1 cellular context compared by ENCODE assay signal in the genomic region with DNA sequence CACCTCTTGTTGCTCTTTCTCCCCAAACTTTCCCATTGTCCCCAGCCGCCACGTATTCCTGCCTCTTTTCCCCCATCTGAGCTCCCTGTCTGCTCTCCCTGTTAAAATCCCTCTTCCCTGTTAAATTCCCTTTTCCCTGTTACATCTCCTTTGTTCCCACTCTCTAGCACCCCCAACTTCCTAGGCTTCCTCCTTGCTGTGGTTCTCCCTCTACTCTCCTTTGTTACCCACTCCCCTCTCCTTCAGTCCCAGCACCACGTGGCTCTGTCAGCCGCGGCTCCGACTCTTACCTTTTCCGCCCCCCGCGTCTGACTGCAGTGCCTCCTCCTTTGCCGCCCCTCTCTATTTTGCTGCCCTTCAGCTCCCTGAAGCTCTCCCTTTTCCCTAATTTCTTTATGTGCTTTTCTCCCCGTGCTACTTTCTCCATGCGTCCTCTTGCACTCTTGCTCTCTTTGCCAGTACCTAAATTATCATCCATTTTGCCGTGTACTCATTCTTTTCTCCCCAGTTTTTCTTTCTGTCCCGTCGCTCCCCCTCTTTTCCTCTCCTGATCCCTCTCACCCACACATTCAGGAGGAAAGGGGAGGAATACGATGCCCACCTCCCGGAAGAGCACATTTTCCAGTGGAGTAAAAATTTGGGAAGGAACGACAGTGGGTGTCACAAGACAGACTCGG.
TF ChIP-seq lines count a peak whose summit lies in the region.

No MANE protein-coding gene starts in this region.

TF ChIP-seq in K562, 482 proteins besides CTCF, POLR2A, EP300 and RAD21 (continues in another document):
- TF ChIP-seq NEUROD1 (IDR thresholded peaks at IDR 0.05; ENCODE audit: borderline replicate concordance, low read depth, low read length, partially characterized antibody): no peak
- no peak for TF ChIP-seq MAFK (IDR thresholded peaks at IDR 0.05; ENCODE audit: low read length)
- no peak for TF ChIP-seq SLC30A9 (CRISPR knock-in tag; IDR thresholded peaks at IDR 0.05)
- TF ChIP-seq TRIM28 (IDR thresholded peaks at IDR 0.05): no peak
- TF ChIP-seq, protein P1, sequence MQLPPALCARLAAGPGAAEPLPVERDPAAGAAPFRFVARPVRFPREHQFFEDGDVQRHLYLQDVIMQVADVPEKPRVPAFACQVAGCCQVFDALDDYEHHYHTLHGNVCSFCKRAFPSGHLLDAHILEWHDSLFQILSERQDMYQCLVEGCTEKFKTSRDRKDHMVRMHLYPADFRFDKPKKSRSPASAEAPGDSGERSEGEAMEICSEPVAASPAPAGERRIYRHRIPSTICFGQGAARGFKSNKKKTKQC (CRISPR knock-in tag; IDR thresholded peaks at IDR 0.05): no peak
- TF ChIP-seq MIER1 (IDR thresholded peaks at IDR 0.05; ENCODE audit: low read depth): peak; percentile 18; the same call in 1 of the 2 replicates
- TF ChIP-seq, protein P2, sequence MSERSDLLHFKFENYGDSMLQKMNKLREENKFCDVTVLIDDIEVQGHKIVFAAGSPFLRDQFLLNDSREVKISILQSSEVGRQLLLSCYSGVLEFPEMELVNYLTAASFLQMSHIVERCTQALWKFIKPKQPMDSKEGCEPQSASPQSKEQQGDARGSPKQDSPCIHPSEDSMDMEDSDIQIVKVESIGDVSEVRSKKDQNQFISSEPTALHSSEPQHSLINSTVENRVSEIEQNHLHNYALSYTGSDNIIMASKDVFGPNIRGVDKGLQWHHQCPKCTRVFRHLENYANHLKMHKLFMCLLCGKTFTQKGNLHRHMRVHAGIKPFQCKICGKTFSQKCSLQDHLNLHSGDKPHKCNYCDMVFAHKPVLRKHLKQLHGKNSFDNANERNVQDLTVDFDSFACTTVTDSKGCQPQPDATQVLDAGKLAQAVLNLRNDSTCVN (CRISPR knock-in tag; IDR thresholded peaks at IDR 0.05): peak; percentile 80; the same call in 1 of the 2 replicates
- TF ChIP-seq, protein P3, sequence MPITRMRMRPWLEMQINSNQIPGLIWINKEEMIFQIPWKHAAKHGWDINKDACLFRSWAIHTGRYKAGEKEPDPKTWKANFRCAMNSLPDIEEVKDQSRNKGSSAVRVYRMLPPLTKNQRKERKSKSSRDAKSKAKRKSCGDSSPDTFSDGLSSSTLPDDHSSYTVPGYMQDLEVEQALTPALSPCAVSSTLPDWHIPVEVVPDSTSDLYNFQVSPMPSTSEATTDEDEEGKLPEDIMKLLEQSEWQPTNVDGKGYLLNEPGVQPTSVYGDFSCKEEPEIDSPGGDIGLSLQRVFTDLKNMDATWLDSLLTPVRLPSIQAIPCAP (CRISPR knock-in tag; IDR thresholded peaks at IDR 0.05; ENCODE audit: borderline replicate concordance): no peak
- TF ChIP-seq CREB1 (IDR thresholded peaks at IDR 0.05): no peak
- TF ChIP-seq CREB1 (CRISPR knock-in tag; IDR thresholded peaks at IDR 0.05): no peak
- TF ChIP-seq ZKSCAN3 (CRISPR knock-in tag; IDR thresholded peaks at IDR 0.05): no peak
- no peak for TF ChIP-seq ZNF76 (CRISPR knock-in tag; IDR thresholded peaks at IDR 0.05; ENCODE audit: borderline replicate concordance)
- TF ChIP-seq, protein P4, sequence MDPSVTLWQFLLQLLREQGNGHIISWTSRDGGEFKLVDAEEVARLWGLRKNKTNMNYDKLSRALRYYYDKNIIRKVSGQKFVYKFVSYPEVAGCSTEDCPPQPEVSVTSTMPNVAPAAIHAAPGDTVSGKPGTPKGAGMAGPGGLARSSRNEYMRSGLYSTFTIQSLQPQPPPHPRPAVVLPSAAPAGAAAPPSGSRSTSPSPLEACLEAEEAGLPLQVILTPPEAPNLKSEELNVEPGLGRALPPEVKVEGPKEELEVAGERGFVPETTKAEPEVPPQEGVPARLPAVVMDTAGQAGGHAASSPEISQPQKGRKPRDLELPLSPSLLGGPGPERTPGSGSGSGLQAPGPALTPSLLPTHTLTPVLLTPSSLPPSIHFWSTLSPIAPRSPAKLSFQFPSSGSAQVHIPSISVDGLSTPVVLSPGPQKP (CRISPR knock-in tag; IDR thresholded peaks at IDR 0.05): no peak
- TF ChIP-seq, protein P5, sequence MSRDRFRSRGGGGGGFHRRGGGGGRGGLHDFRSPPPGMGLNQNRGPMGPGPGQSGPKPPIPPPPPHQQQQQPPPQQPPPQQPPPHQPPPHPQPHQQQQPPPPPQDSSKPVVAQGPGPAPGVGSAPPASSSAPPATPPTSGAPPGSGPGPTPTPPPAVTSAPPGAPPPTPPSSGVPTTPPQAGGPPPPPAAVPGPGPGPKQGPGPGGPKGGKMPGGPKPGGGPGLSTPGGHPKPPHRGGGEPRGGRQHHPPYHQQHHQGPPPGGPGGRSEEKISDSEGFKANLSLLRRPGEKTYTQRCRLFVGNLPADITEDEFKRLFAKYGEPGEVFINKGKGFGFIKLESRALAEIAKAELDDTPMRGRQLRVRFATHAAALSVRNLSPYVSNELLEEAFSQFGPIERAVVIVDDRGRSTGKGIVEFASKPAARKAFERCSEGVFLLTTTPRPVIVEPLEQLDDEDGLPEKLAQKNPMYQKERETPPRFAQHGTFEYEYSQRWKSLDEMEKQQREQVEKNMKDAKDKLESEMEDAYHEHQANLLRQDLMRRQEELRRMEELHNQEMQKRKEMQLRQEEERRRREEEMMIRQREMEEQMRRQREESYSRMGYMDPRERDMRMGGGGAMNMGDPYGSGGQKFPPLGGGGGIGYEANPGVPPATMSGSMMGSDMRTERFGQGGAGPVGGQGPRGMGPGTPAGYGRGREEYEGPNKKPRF (IDR thresholded peaks at IDR 0.05; ENCODE audit: low read depth, low read length): no peak
- TF ChIP-seq KLF1 (tag; IDR thresholded peaks at IDR 0.05): no peak
- no peak for TF ChIP-seq ZNF644 (tag; IDR thresholded peaks at IDR 0.05; ENCODE audit: low read depth)
- TF ChIP-seq, protein P6, sequence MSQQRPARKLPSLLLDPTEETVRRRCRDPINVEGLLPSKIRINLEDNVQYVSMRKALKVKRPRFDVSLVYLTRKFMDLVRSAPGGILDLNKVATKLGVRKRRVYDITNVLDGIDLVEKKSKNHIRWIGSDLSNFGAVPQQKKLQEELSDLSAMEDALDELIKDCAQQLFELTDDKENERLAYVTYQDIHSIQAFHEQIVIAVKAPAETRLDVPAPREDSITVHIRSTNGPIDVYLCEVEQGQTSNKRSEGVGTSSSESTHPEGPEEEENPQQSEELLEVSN (IDR thresholded peaks at IDR 0.05; ENCODE audit: borderline replicate concordance in 1 of 2, extremely low read depth in 1 of 2, insufficient read depth in 1 of 2, insufficient read length in 1 of 2, low read depth in 1 of 2, low read length in 1 of 2, poor library complexity in 1 of 2, severe bottlenecking in 1 of 2): peak; percentile 43 to 62
- no peak for TF ChIP-seq PYGO2 (tag; IDR thresholded peaks at IDR 0.05)
- no peak for TF ChIP-seq CHD2 (IDR thresholded peaks at IDR 0.05; ENCODE audit: low read depth, low read length)
- TF ChIP-seq FUS (optimal IDR thresholded peaks at IDR 0.05; ENCODE audit: low read depth, low read length): no peak
- peak; percentile 81; the same call in 1 of the 2 replicates for TF ChIP-seq HLTF (IDR thresholded peaks at IDR 0.05)
- TF ChIP-seq, protein P7, sequence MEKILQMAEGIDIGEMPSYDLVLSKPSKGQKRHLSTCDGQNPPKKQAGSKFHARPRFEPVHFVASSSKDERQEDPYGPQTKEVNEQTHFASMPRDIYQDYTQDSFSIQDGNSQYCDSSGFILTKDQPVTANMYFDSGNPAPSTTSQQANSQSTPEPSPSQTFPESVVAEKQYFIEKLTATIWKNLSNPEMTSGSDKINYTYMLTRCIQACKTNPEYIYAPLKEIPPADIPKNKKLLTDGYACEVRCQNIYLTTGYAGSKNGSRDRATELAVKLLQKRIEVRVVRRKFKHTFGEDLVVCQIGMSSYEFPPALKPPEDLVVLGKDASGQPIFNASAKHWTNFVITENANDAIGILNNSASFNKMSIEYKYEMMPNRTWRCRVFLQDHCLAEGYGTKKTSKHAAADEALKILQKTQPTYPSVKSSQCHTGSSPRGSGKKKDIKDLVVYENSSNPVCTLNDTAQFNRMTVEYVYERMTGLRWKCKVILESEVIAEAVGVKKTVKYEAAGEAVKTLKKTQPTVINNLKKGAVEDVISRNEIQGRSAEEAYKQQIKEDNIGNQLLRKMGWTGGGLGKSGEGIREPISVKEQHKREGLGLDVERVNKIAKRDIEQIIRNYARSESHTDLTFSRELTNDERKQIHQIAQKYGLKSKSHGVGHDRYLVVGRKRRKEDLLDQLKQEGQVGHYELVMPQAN (IDR thresholded peaks at IDR 0.05; ENCODE audit: borderline replicate concordance): peak; percentile 91
- no peak for TF ChIP-seq HNRNPLL (IDR thresholded peaks at IDR 0.05; ENCODE audit: low read depth, low read length, poor library complexity, severe bottlenecking)
- TF ChIP-seq, protein P8, sequence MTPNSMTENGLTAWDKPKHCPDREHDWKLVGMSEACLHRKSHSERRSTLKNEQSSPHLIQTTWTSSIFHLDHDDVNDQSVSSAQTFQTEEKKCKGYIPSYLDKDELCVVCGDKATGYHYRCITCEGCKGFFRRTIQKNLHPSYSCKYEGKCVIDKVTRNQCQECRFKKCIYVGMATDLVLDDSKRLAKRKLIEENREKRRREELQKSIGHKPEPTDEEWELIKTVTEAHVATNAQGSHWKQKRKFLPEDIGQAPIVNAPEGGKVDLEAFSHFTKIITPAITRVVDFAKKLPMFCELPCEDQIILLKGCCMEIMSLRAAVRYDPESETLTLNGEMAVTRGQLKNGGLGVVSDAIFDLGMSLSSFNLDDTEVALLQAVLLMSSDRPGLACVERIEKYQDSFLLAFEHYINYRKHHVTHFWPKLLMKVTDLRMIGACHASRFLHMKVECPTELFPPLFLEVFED (CRISPR knock-in tag; conservative IDR thresholded peaks at IDR 0.05): peak; percentile 89
- no peak for TF ChIP-seq SIN3B (IDR thresholded peaks at IDR 0.05; ENCODE audit: low read depth)
- no peak for TF ChIP-seq HOXB6 (CRISPR knock-in tag; IDR thresholded peaks at IDR 0.05; ENCODE audit: borderline replicate concordance)
- no peak for TF ChIP-seq RFX5 (IDR thresholded peaks at IDR 0.05; ENCODE audit: low read depth, low read length)
- no peak for TF ChIP-seq MAZ (CRISPR knock-in tag; conservative IDR thresholded peaks at IDR 0.05 in 1 of 2, IDR thresholded peaks at IDR 0.05 in 1 of 2)
- TF ChIP-seq, protein P9, sequence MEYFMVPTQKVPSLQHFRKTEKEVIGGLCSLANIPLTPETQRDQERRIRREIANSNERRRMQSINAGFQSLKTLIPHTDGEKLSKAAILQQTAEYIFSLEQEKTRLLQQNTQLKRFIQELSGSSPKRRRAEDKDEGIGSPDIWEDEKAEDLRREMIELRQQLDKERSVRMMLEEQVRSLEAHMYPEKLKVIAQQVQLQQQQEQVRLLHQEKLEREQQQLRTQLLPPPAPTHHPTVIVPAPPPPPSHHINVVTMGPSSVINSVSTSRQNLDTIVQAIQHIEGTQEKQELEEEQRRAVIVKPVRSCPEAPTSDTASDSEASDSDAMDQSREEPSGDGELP (CRISPR knock-in tag; IDR thresholded peaks at IDR 0.05; ENCODE audit: borderline replicate concordance): no peak
- TF ChIP-seq, protein P10, sequence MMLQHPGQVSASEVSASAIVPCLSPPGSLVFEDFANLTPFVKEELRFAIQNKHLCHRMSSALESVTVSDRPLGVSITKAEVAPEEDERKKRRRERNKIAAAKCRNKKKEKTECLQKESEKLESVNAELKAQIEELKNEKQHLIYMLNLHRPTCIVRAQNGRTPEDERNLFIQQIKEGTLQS (IDR thresholded peaks at IDR 0.05): no peak
- TF ChIP-seq, protein P10 (CRISPR knock-in tag; conservative IDR thresholded peaks at IDR 0.05): no peak
- TF ChIP-seq BRD4 (IDR thresholded peaks at IDR 0.05): no peak
- no peak for TF ChIP-seq MCM5 (IDR thresholded peaks at IDR 0.05; ENCODE audit: low read depth)
- TF ChIP-seq XRCC3 (IDR thresholded peaks at IDR 0.05): no peak
- TF ChIP-seq MCM2 (IDR thresholded peaks at IDR 0.05; ENCODE audit: low read depth): no peak
- TF ChIP-seq, protein P11, sequence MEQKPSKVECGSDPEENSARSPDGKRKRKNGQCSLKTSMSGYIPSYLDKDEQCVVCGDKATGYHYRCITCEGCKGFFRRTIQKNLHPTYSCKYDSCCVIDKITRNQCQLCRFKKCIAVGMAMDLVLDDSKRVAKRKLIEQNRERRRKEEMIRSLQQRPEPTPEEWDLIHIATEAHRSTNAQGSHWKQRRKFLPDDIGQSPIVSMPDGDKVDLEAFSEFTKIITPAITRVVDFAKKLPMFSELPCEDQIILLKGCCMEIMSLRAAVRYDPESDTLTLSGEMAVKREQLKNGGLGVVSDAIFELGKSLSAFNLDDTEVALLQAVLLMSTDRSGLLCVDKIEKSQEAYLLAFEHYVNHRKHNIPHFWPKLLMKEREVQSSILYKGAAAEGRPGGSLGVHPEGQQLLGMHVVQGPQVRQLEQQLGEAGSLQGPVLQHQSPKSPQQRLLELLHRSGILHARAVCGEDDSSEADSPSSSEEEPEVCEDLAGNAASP (IDR thresholded peaks at IDR 0.05): no peak
- TF ChIP-seq ZNF274 (IDR thresholded peaks at IDR 0.05; ENCODE audit: borderline replicate concordance, low read depth, low read length): no peak
- TF ChIP-seq, protein P12, sequence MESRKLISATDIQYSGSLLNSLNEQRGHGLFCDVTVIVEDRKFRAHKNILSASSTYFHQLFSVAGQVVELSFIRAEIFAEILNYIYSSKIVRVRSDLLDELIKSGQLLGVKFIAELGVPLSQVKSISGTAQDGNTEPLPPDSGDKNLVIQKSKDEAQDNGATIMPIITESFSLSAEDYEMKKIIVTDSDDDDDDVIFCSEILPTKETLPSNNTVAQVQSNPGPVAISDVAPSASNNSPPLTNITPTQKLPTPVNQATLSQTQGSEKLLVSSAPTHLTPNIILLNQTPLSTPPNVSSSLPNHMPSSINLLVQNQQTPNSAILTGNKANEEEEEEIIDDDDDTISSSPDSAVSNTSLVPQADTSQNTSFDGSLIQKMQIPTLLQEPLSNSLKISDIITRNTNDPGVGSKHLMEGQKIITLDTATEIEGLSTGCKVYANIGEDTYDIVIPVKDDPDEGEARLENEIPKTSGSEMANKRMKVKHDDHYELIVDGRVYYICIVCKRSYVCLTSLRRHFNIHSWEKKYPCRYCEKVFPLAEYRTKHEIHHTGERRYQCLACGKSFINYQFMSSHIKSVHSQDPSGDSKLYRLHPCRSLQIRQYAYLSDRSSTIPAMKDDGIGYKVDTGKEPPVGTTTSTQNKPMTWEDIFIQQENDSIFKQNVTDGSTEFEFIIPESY (CRISPR knock-in tag; IDR thresholded peaks at IDR 0.05): no peak
- TF ChIP-seq CBX1 (IDR thresholded peaks at IDR 0.05; ENCODE audit: low read depth): no peak
- TF ChIP-seq, protein P13, sequence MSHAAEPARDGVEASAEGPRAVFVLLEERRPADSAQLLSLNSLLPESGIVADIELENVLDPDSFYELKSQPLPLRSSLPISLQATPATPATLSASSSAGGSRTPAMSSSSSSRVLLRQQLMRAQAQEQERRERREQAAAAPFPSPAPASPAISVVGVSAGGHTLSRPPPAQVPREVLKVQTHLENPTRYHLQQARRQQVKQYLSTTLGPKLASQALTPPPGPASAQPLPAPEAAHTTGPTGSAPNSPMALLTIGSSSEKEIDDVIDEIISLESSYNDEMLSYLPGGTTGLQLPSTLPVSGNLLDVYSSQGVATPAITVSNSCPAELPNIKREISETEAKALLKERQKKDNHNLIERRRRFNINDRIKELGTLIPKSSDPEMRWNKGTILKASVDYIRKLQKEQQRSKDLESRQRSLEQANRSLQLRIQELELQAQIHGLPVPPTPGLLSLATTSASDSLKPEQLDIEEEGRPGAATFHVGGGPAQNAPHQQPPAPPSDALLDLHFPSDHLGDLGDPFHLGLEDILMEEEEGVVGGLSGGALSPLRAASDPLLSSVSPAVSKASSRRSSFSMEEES (CRISPR knock-in tag; IDR thresholded peaks at IDR 0.05): no peak
- TF ChIP-seq KDM5B (IDR thresholded peaks at IDR 0.05; ENCODE audit: insufficient replicate concordance, low read depth, low read length): no peak
- TF ChIP-seq PURB (CRISPR knock-in tag; IDR thresholded peaks at IDR 0.05; ENCODE audit: low read depth): no peak
- no peak for TF ChIP-seq NCOR1 (IDR thresholded peaks at IDR 0.05)
